ENCODE assay signal across 8 cellular contexts in genomic region chr1:103602740-103603139, GRCh38. TPM values are rescaled to one million over a fixed set of nuclear protein-coding genes. Genes with fewer than 3 reads are reported as not detected.
"Had no signal": no experiment of that assay in that cellular context is flagged by ENCODE, and none has a peak within 500 bp of the region (broad histone marks: within the 10 kb centered on the region; RNA-seq: fewer than 3 reads in every experiment).

No MANE protein-coding gene starts in this region.

RNA-seq across cellular contexts. Expression of gene AMY2A, which starts 14.5 kb away (rescaled TPM):
- total RNA-seq: LHCN-M2, MCF 10A, NCI-H460, OCI-LY7, PC-9, Right ventricle myocardium superior, SJSA1 had no signal
- polyA plus RNA-seq: SK-N-SH had no signal

RNA-seq across cellular contexts. Expression of gene AMY1A, which starts 52.8 kb away (rescaled TPM):
- total RNA-seq: LHCN-M2, MCF 10A, NCI-H460, OCI-LY7, PC-9, Right ventricle myocardium superior, SJSA1 had no signal
- polyA plus RNA-seq: SK-N-SH had no signal
